In the genomic region with DNA sequence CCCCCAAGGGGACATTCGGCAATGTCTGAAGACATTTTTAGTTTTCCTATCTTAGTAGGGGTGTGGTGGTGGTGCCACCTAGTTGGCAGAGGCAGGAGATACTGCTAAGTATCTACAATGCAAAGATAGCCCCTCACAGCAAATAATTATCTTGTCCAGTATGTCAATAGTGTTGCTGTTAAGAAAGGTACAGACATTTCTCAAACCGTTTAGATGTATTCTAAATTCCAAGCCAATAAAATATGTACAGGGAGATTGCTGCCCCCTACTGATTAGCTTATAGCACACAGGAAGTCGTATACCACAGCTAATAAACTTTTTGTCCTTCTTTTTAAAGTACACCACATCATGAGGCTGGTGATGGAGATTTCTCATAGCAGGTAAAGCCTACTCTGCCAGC, we compare ENCODE assay signal across 9 cellular contexts.
DNase-seq lines count a peak whose midpoint lies in the region; ATAC-seq, FAIRE-seq and TF ChIP-seq lines count a peak whose summit lies in the region.
"Had no signal": no experiment of that assay in that cellular context is flagged by ENCODE, and none has a peak within 500 bp of the region (broad histone marks: within the 10 kb centered on the region; RNA-seq: fewer than 3 reads in every experiment).

No MANE protein-coding gene starts in this region.

- DNase-seq in HTR-8/SVneo (ENCODE audit: insufficient read length, low spot score): peak; percentile 6
- peak; percentile 46 for DNase-seq in astrocyte of the spinal cord (ENCODE audit: low read depth, low spot score)
- no peak for DNase-seq in type B pancreatic cell (ENCODE audit: extremely low spot score, unreplicated experiment)
- no peak for DNase-seq in psoas muscle
- DNase-seq in stimulated activated effector memory CD8-positive, alpha-beta T cell treated with anti-CD3 and anti-CD28 coated beads, Interleukin-12 subunit alpha, Interleukin-12 subunit beta, amount 100 ng/mL, for 72 hours (ENCODE audit: low spot score in 2 of 2): no peak

- in situ Hi-C loops in astrocyte of the spinal cord (cut with HindIII; ENCODE audit: low sequenced_read_pairs): no loop called here

- H3K4me1 ChIP-seq in DOHH2 (ENCODE audit: control insufficient read depth, low read length) (peaks cover 6% of the 10 kb centered on the region), psoas muscle (no peaks in the 10 kb centered on the region)

- no peak overlapping the region for H3K4me3 Mint-ChIP-seq in type B pancreatic cell
- H3K4me3 Mint-ChIP-seq in stimulated activated effector memory CD8-positive, alpha-beta T cell treated with anti-CD3 and anti-CD28 coated beads, Interleukin-12 subunit alpha, Interleukin-12 subunit beta, amount 100 ng/mL, for 72 hours: no peak overlapping the region

- no peak overlapping the region for H3K27ac Mint-ChIP-seq in type B pancreatic cell
- no peak overlapping the region for H3K27ac Mint-ChIP-seq in stimulated activated effector memory CD8-positive, alpha-beta T cell treated with anti-CD3 and anti-CD28 coated beads, Interleukin-12 subunit alpha, Interleukin-12 subunit beta, amount 100 ng/mL, for 72 hours

- peaks cover 6% of the 10 kb centered on the region for H3K27me3 ChIP-seq in DOHH2 (ENCODE audit: control insufficient read depth, low read length)
- H3K27me3 ChIP-seq in psoas muscle (ENCODE audit: insufficient read depth in 3 of 3, low read length in 2 of 3): no peaks in the 10 kb centered on the region

- H3K9me3 ChIP-seq in DOHH2 (ENCODE audit: control insufficient read depth, insufficient read depth, low read length) (no peaks in the 10 kb centered on the region), psoas muscle (no peaks in the 10 kb centered on the region)

- no peaks in the 10 kb centered on the region for H3K79me2 ChIP-seq in DOHH2 (ENCODE audit: control insufficient read depth, low read length)

- no peaks in the 10 kb centered on the region for H3K9me2 ChIP-seq in DOHH2 (replicated peaks; ENCODE audit: control insufficient read depth, low read length)

- no peaks in the 10 kb centered on the region for H3K9me3 Mint-ChIP-seq in type B pancreatic cell
- no peaks in the 10 kb centered on the region for H3K9me3 Mint-ChIP-seq in stimulated activated effector memory CD8-positive, alpha-beta T cell treated with anti-CD3 and anti-CD28 coated beads, Interleukin-12 subunit alpha, Interleukin-12 subunit beta, amount 100 ng/mL, for 72 hours

- no peaks in the 10 kb centered on the region for H4K20me1 ChIP-seq in DOHH2 (ENCODE audit: control insufficient read depth, insufficient read depth, low read depth, low read length)

- TF ChIP-seq CTCF in DOHH2 (IDR thresholded peaks at IDR 0.05; ENCODE audit: low read depth, low read length, poor library complexity, severe bottlenecking) (peak; percentile 78), astrocyte of the spinal cord (IDR thresholded peaks at IDR 0.05; ENCODE audit: low read depth, low read length) (peak; percentile 51), type B pancreatic cell (conservative IDR thresholded peaks at IDR 0.05) (peak; percentile 43), psoas muscle (IDR thresholded peaks at IDR 0.05) (no peak)

- H3K4me1 Mint-ChIP-seq in type B pancreatic cell (ENCODE audit: unreplicated experiment): no peaks in the 10 kb centered on the region
- no peaks in the 10 kb centered on the region for H3K4me1 Mint-ChIP-seq in stimulated activated effector memory CD8-positive, alpha-beta T cell treated with anti-CD3 and anti-CD28 coated beads, Interleukin-12 subunit alpha, Interleukin-12 subunit beta, amount 100 ng/mL, for 72 hours

- intact Hi-C loops in psoas muscle (cut with DNase I): no loop called here

- H3K27me3 Mint-ChIP-seq in type B pancreatic cell: no peaks in the 10 kb centered on the region

- H3K4me3 ChIP-seq in DOHH2 (ENCODE audit: low read length) (no peak overlapping the region), astrocyte of the spinal cord (ENCODE audit: low read depth, low read length) (no peak overlapping the region), psoas muscle (no peak overlapping the region)

- no peaks in the 10 kb centered on the region for H3K36me3 ChIP-seq in DOHH2 (ENCODE audit: control insufficient read depth, low read length)
- H3K36me3 ChIP-seq in psoas muscle (ENCODE audit: insufficient read depth in 1 of 2, low read depth in 1 of 2): no peaks in the 10 kb centered on the region

- H3F3A ChIP-seq in DOHH2 (ENCODE audit: control insufficient read depth, insufficient read depth): no peaks in the 10 kb centered on the region

- ATAC-seq in GM21515 (IDR thresholded peaks at IDR 0.05; ENCODE audit: unreplicated experiment) (peak; percentile 79), psoas muscle (no peak), HG03139 (IDR thresholded peaks at IDR 0.05; ENCODE audit: unreplicated experiment) (no peak)
- ATAC-seq in stimulated activated effector memory CD8-positive, alpha-beta T cell treated with anti-CD3 and anti-CD28 coated beads, Interleukin-12 subunit alpha, Interleukin-12 subunit beta, amount 100 ng/mL, for 72 hours: no peak

- H3K36me3 Mint-ChIP-seq in type B pancreatic cell: no peaks in the 10 kb centered on the region
- H3K36me3 Mint-ChIP-seq in stimulated activated effector memory CD8-positive, alpha-beta T cell treated with anti-CD3 and anti-CD28 coated beads, Interleukin-12 subunit alpha, Interleukin-12 subunit beta, amount 100 ng/mL, for 72 hours: no peaks in the 10 kb centered on the region

- 42 to 44% (median 42%) methylated on average over 3 of the region's 3 CpGs for WGBS in psoas muscle, 3 donors

- FAIRE-seq in HTR-8/SVneo (lab: Jason Lieb, UNC): no peak
- FAIRE-seq: endothelial cell of umbilical vein had no signal

- H3K27ac ChIP-seq in DOHH2 (ENCODE audit: low read depth, low read length) (no peak overlapping the region), psoas muscle (no peak overlapping the region)

- peak overlapping the region; percentile 26; the same call in 1 of the 2 replicates for H3K4me2 ChIP-seq in DOHH2 (ENCODE audit: low read length)

Comparison
In these comparisons a context has a peak if more than half of its experiments do, and no peak if none do; other contexts are left out.
1. DNase-seq: peak in HTR-8/SVneo (single experiment) and astrocyte of the spinal cord (single experiment); none in type B pancreatic cell (single experiment), psoas muscle (0 of 2) and stimulated activated effector memory CD8-positive, alpha-beta T cell treated with anti-CD3 and anti-CD28 coated beads, Interleukin-12 subunit alpha, Interleukin-12 subunit beta, amount 100 ng/mL, for 72 hours (0 of 2).